16 cellular contexts compared by ENCODE assay signal in the genomic region with DNA sequence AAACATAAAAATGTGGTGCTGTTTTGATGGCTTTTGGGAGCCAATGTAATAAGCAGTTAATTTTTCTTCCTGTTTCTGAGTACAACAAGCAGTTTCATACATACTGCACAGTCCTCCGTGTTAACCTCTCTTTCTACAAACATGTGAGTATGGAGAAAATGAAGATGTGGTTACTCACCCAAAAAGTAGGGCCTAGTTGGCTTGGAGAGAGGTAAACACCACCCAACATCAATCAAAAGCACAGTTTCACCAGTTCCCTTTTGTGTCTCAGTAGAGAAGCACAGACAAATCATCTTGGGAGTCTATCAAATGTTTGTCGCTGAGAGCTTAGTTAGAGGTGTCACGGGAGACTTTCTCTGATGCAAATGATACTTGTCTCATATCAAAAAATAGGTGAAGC.
DNase-seq lines count a peak whose midpoint lies in the region; ATAC-seq, FAIRE-seq and TF ChIP-seq lines count a peak whose summit lies in the region.
"Had no signal": no experiment of that assay in that cellular context is flagged by ENCODE, and none has a peak within 500 bp of the region (broad histone marks: within the 10 kb centered on the region; RNA-seq: fewer than 3 reads in every experiment).

No MANE protein-coding gene starts in this region.

- ATAC-seq in HG03025 (IDR thresholded peaks at IDR 0.05; ENCODE audit: low FRiP score, unreplicated experiment), result peak; percentile 39
- peak; percentile 94 for ATAC-seq in GM12878
- ATAC-seq: A549, HCT116 had no signal

- RAD21 ChIA-PET in GM12878 (lab: Charles Lee; ENCODE audit: unreplicated experiment), result interaction anchor here (0.9 to 3.9 kb wide), 15 partner anchors 9 to 315 kb away, joined by 3 to 34 read pairs (median 4); no protein-coding TSS in a partner anchor

- intact Hi-C loops in GM12878 (cut with micrococcal nuclease; ENCODE audit: unreplicated experiment), result loop anchor here (1.0 kb wide), 1 partner anchor 9 kb away; no protein-coding TSS in a partner anchor
- intact Hi-C loops in ascending aorta (cut with DNase I), result no loop called here

- H3K9ac ChIP-seq in GM12878 (ENCODE audit: control insufficient read depth, insufficient read depth, low read length), result no peak overlapping the region

- H3K4me2 ChIP-seq in GM12878 (ENCODE audit: control insufficient read depth, insufficient read depth), result no peak overlapping the region
- H3K4me2 ChIP-seq: A549 had no signal

- POLR2A ChIA-PET in GM12878 (lab: Charles Lee), result interaction anchor here (1.0 to 3.0 kb wide), 2 partner anchors 11 to 284 kb away, joined by 3 to 10 read pairs; no protein-coding TSS in a partner anchor
- POLR2A ChIA-PET in HEK293T (lab: Yijun Ruan, JAX), result no interaction called here

- H3K4me1 ChIP-seq in GM12878 (ENCODE audit: control insufficient read depth, insufficient read depth, low read length) (no peaks in the 10 kb centered on the region), ascending aorta (no peaks in the 10 kb centered on the region)
- H3K4me1 ChIP-seq: A549, Caco-2 had no signal

- no peak overlapping the region for H2AFZ ChIP-seq in GM12878 (ENCODE audit: control insufficient read depth, low read depth, low read length)

- no peak for TF ChIP-seq RAD21 in GM12878 (IDR thresholded peaks at IDR 0.05; ENCODE audit: insufficient read depth, low read depth, low read length)

- FAIRE-seq in GM12891 (lab: Jason Lieb, UNC) (no peak), GM12878 (lab: Jason Lieb, UNC) (no peak)
- FAIRE-seq: A549, H54 had no signal

- H3K27ac ChIP-seq in GM12878 (ENCODE audit: control insufficient read depth, insufficient read depth) (no peak overlapping the region), ascending aorta (no peak overlapping the region)
- H3K27ac ChIP-seq: A549 had no signal

- peak; percentile 80 to 88 for TF ChIP-seq EP300 in GM12878 (IDR thresholded peaks at IDR 0.05; ENCODE audit: borderline replicate concordance in 1 of 2, control insufficient read depth in 1 of 2, low read depth in 2 of 2, low read length in 2 of 2)

- CTCF ChIA-PET in GM12878 (lab: Yijun Ruan, JAX), result interaction anchor here (0.6 to 1.0 kb wide), 4 partner anchors 9 to 215 kb away, joined by 3 to 4 read pairs (median 3); no protein-coding TSS in a partner anchor
- CTCF ChIA-PET in HEK293T (lab: Yijun Ruan, JAX), result no interaction called here

- H3K27me3 ChIP-seq in GM12878 (replicated peaks in 1 of 2; ENCODE audit: control insufficient read depth in 2 of 2, insufficient read depth in 2 of 2, low read length in 1 of 2), result no peaks in the 10 kb centered on the region
- H3K27me3 ChIP-seq in ascending aorta, result no peaks in the 10 kb centered on the region

- TF ChIP-seq CTCF in GM12878 (IDR thresholded peaks at IDR 0.05 in 2 of 3, conservative IDR thresholded peaks at IDR 0.05 in 1 of 3; ENCODE audit: control insufficient read depth in 2 of 3, extremely low read depth in 1 of 3, insufficient read depth in 1 of 3, low read depth in 3 of 3, low read length in 3 of 3) (no peak), ascending aorta (IDR thresholded peaks at IDR 0.05) (no peak), foreskin fibroblast (IDR thresholded peaks at IDR 0.05; ENCODE audit: low read depth, low read length) (no peak)

- DNase-seq in GM12891 (ENCODE audit: insufficient read length, low spot score) (no peak), NOMO-1 (lab: John Stamatoyannopoulos, UW; ENCODE audit: unreplicated experiment in 2 of 2) (peak; percentile 86 to 93), GM12878 (ENCODE audit: low read depth, low spot score) (peak; percentile 32), ascending aorta (ENCODE audit: low spot score in 2 of 2) (no peak), foreskin fibroblast (no peak), HEK293T (ENCODE audit: extremely low spot score) (no peak)
- DNase-seq in effector CD4-positive, alpha-beta T cell, result no peak
- DNase-seq: Caco-2; CD8-positive, alpha-beta memory T cell; DMS53; IMR-90; KG1 had no signal

- H4K20me1 ChIP-seq in GM12878 (ENCODE audit: control insufficient read depth, insufficient read depth), result no peaks in the 10 kb centered on the region

- H3K36me3 ChIP-seq in GM12878 (ENCODE audit: control insufficient read depth in 2 of 2, insufficient read depth in 2 of 2, low read length in 1 of 2) (no peaks in the 10 kb centered on the region), ascending aorta (no peaks in the 10 kb centered on the region)

- BruUV-seq in GM12878 (replicated peaks; lab: Mats Ljungman, UMichigan), result no TSS peak

- H3K79me2 ChIP-seq in GM12878 (ENCODE audit: control insufficient read depth, insufficient read depth, low read length), result no peaks in the 10 kb centered on the region

- WGBS in GM12878 (ENCODE audit: insufficient coverage, insufficient replicate concordance, low lambda C conversion rate, missing lambda C conversion rate), result 64% methylated on average over 3 of the region's 3 CpGs

- H3K4me3 ChIP-seq in GM12878 (no peak overlapping the region), ascending aorta (no peak overlapping the region), foreskin fibroblast (ENCODE audit: low read depth in 1 of 2, low read length in 2 of 2) (no peak overlapping the region)
- H3K4me3 ChIP-seq: A549 had no signal

- in situ Hi-C loops in GM12878 (cut with MboI), result no loop called here

- SMC1A ChIA-PET in GM12878 (lab: Charles Lee; ENCODE audit: uncharacterized antibody, unreplicated experiment), result interaction anchor here (0.7 to 4.1 kb wide), 10 partner anchors 9 to 285 kb away, joined by 3 to 30 read pairs (median 4); no protein-coding TSS in a partner anchor

- H3K9me3 ChIP-seq in GM12878 (replicated peaks; ENCODE audit: control insufficient read depth, insufficient read depth, low read length) (no peaks in the 10 kb centered on the region), ascending aorta (no peaks in the 10 kb centered on the region)
- H3K9me3 ChIP-seq: A549, Caco-2 had no signal

- TF ChIP-seq POLR2A in GM12891 (IDR thresholded peaks at IDR 0.05; ENCODE audit: low read depth, low read length) (no peak), GM12878 (IDR thresholded peaks at IDR 0.05; ENCODE audit: low read depth, low read length) (no peak)

TF ChIP-seq in GM12891, 5 proteins besides CTCF, POLR2A, EP300 and RAD21:
- no peak for TF ChIP-seq TAF1 (IDR thresholded peaks at IDR 0.05; ENCODE audit: low read depth, low read length)
- TF ChIP-seq POU2F2 (IDR thresholded peaks at IDR 0.05; ENCODE audit: low read depth, low read length), result no peak
- TF ChIP-seq SPI1 (IDR thresholded peaks at IDR 0.05; ENCODE audit: low read depth, low read length), result peak; percentile 65
TF ChIP-seq in GM12891: peak in this region for 1.

TF ChIP-seq in GM12878, 131 proteins besides CTCF, POLR2A, EP300 and RAD21 (continues in another document):
- TF ChIP-seq NFIC (IDR thresholded peaks at IDR 0.05; ENCODE audit: low read depth, low read length), result no peak
- no peak for TF ChIP-seq E4F1 (IDR thresholded peaks at IDR 0.05; ENCODE audit: borderline replicate concordance, partially characterized antibody)
- TF ChIP-seq RAD51 (IDR thresholded peaks at IDR 0.05), result 0 out of 2 replicates have a peak, but pooled peaks have one; percentile 47
- TF ChIP-seq RFX5 (IDR thresholded peaks at IDR 0.05; ENCODE audit: low read depth, low read length), result no peak
- no peak for TF ChIP-seq STAT1 (conservative IDR thresholded peaks at IDR 0.05)
- TF ChIP-seq TARDBP (IDR thresholded peaks at IDR 0.05; ENCODE audit: borderline replicate concordance), result no peak
- TF ChIP-seq SMC3 (IDR thresholded peaks at IDR 0.05; ENCODE audit: borderline replicate concordance, low read length), result no peak

TF ChIP-seq in HEK293T, 16 proteins besides CTCF, POLR2A, EP300 and RAD21:
- TF ChIP-seq HDGF (IDR thresholded peaks at IDR 0.05; ENCODE audit: borderline replicate concordance) (no peak), ELF4 (IDR thresholded peaks at IDR 0.05) (no peak), FOXM1 (IDR thresholded peaks at IDR 0.05; ENCODE audit: borderline replicate concordance) (no peak), BHLHE40 (IDR thresholded peaks at IDR 0.05; ENCODE audit: borderline replicate concordance) (no peak), CTBP1 (IDR thresholded peaks at IDR 0.05; ENCODE audit: borderline replicate concordance) (no peak), L3MBTL2 (conservative IDR thresholded peaks at IDR 0.05) (no peak), NFRKB (IDR thresholded peaks at IDR 0.05) (no peak), TARDBP (IDR thresholded peaks at IDR 0.05) (no peak), SUZ12 (IDR thresholded peaks at IDR 0.05) (no peak), SP1 (IDR thresholded peaks at IDR 0.05) (no peak), FOXA1 (IDR thresholded peaks at IDR 0.05) (no peak)
- TF ChIP-seq, protein P1, sequence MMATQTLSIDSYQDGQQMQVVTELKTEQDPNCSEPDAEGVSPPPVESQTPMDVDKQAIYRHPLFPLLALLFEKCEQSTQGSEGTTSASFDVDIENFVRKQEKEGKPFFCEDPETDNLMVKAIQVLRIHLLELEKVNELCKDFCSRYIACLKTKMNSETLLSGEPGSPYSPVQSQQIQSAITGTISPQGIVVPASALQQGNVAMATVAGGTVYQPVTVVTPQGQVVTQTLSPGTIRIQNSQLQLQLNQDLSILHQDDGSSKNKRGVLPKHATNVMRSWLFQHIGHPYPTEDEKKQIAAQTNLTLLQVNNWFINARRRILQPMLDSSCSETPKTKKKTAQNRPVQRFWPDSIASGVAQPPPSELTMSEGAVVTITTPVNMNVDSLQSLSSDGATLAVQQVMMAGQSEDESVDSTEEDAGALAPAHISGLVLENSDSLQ (IDR thresholded peaks at IDR 0.05), result no peak

Comparison
In these comparisons a context has a peak if more than half of its experiments do, and no peak if none do; other contexts are left out.
1. DNase-seq: peak in NOMO-1 (2 of 2) and GM12878 (single experiment); none in GM12891 (single experiment), effector CD4-positive, alpha-beta T cell (single experiment), ascending aorta (0 of 2), foreskin fibroblast (0 of 2) and HEK293T (single experiment).